8 cellular contexts compared by ENCODE assay signal in the genomic region with DNA sequence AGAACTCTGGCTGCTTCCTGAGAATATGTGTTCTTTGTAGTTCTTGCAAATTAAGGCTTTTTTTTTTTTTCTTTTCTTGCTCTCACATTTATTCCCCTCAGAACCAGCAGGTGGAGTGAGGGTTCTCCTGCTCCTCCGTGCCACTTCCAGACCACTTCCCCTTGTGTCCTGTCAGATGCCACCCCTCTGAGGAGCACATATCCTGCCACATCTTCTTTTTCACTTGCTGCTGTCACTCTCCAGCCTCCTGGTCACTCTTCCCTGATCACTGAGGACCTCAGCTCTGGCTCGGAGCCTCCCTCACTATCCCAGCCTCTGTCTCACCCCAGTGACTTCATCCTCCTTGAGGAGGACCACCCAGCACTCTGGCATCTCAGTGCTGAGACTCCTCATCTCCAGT.
DNase-seq lines count a peak whose midpoint lies in the region; ATAC-seq and TF ChIP-seq lines count a peak whose summit lies in the region.

No MANE protein-coding gene starts in this region.

- H3K27ac Mint-ChIP-seq in MCF 10A (ENCODE audit: low read depth, unreplicated experiment) (no peak overlapping the region), endothelial cell (ENCODE audit: unreplicated experiment) (no peak overlapping the region)

- H3K9me3 Mint-ChIP-seq in MCF 10A (ENCODE audit: unreplicated experiment) (no peaks in the 10 kb centered on the region), endothelial cell (ENCODE audit: unreplicated experiment) (no peaks in the 10 kb centered on the region)

- WGBS in transverse colon (ENCODE audit: low coverage in 1 of 2), 2 donors, result 0 to 37% methylated on average over 1 to 2 of the region's 2 CpGs

- H3K27ac ChIP-seq in breast epithelium (no peak overlapping the region), transverse colon (no peak overlapping the region)

- H3K27me3 ChIP-seq in breast epithelium, result no peaks in the 10 kb centered on the region
- H3K27me3 ChIP-seq in transverse colon, result no peaks in the 10 kb centered on the region

- CTCF ChIA-PET in MCF 10A (lab: Yijun Ruan, JAX), result interaction anchor here (0.5 to 2.0 kb wide), 12 partner anchors 8 to 608 kb away, joined by 3 to 8 read pairs (median 3); no protein-coding TSS in a partner anchor

- TF ChIP-seq POLR2A in breast epithelium (IDR thresholded peaks at IDR 0.05), result no peak
- TF ChIP-seq POLR2A in transverse colon (IDR thresholded peaks at IDR 0.05), result no peak

- BruUV-seq in MCF 10A (replicated peaks; lab: Mats Ljungman, UMichigan), result no TSS peak

- TF ChIP-seq CTCF in MCF 10A (IDR thresholded peaks at IDR 0.05; ENCODE audit: unreplicated experiment) (peak; percentile 28), breast epithelium (IDR thresholded peaks at IDR 0.05) (no peak), endothelial cell (IDR thresholded peaks at IDR 0.05; ENCODE audit: unreplicated experiment) (peak; percentile 67), transverse colon (IDR thresholded peaks at IDR 0.05) (peak in 4 of 5 experiments; percentile 20 to 30 (median 26))

- no peaks in the 10 kb centered on the region for H3K4me1 ChIP-seq in breast epithelium
- H3K4me1 ChIP-seq in transverse colon, result no peaks in the 10 kb centered on the region

- ATAC-seq in GM21390 (IDR thresholded peaks at IDR 0.05; ENCODE audit: unreplicated experiment), result no peak

- H3K4me3 Mint-ChIP-seq in MCF 10A (ENCODE audit: unreplicated experiment) (no peak overlapping the region), endothelial cell (ENCODE audit: unreplicated experiment) (no peak overlapping the region)

- H3K36me3 Mint-ChIP-seq in MCF 10A (ENCODE audit: insufficient read depth, unreplicated experiment), result no peaks in the 10 kb centered on the region
- H3K36me3 Mint-ChIP-seq in endothelial cell (ENCODE audit: low read depth, unreplicated experiment), result no peaks in the 10 kb centered on the region

- no peaks in the 10 kb centered on the region for H3K9me3 ChIP-seq in breast epithelium
- H3K9me3 ChIP-seq in transverse colon, result no peaks in the 10 kb centered on the region

- in situ Hi-C loops in transverse colon (cut with MboI; ENCODE audit: low pct_ligation_motif_present in 1 of 4, low pct_unique_long_range_greater_than_20kb in 1 of 4, low sequenced_read_pairs in 3 of 4), result loop anchor here in 1 of 4 donors (25.0 kb wide), 1 partner anchor 313 kb away; no protein-coding TSS in a partner anchor

- H3K4me3 ChIP-seq in breast epithelium, result no peak overlapping the region
- no peak overlapping the region for H3K4me3 ChIP-seq in transverse colon

- H3K27me3 Mint-ChIP-seq in MCF 10A (ENCODE audit: insufficient read depth, unreplicated experiment), result no peaks in the 10 kb centered on the region
- peaks cover 3% of the 10 kb centered on the region for H3K27me3 Mint-ChIP-seq in endothelial cell (ENCODE audit: unreplicated experiment)

- intact Hi-C loops in MCF 10A (cut with micrococcal nuclease), result no loop called here
- intact Hi-C loops in breast epithelium (cut with DNase I; ENCODE audit: low total_unique reads), result no loop called here
- intact Hi-C loops in transverse colon (cut with DNase I; ENCODE audit: low total_unique reads), result loop anchor here (2.0 kb wide), 1 partner anchor 44 kb away; no protein-coding TSS in a partner anchor

- DNase-seq in MCF 10A (ENCODE audit: unreplicated experiment) (peak; percentile 52), breast epithelium (ENCODE audit: low spot score in 2 of 2) (no peak), NCI-H82 (lab: John Stamatoyannopoulos, UW) (peak; percentile 59), endothelial cell (ENCODE audit: low spot score) (peak; percentile 25), transverse colon (no peak), NCI-H128 (lab: John Stamatoyannopoulos, UW; ENCODE audit: unreplicated experiment) (no peak), cerebellum (ENCODE audit: low spot score) (no peak)

- H3K36me3 ChIP-seq in breast epithelium (no peaks in the 10 kb centered on the region), transverse colon (no peaks in the 10 kb centered on the region)

- no peak for TF ChIP-seq EP300 in transverse colon (IDR thresholded peaks at IDR 0.05; ENCODE audit: low read depth)

- POLR2A ChIA-PET in MCF 10A (lab: Yijun Ruan, JAX), result no interaction called here

- H3K4me1 Mint-ChIP-seq in MCF 10A (ENCODE audit: insufficient read depth, unreplicated experiment) (peaks cover 17% of the 10 kb centered on the region), endothelial cell (ENCODE audit: unreplicated experiment) (peaks cover 9% of the 10 kb centered on the region)

Comparison
In these comparisons a context has a peak if more than half of its experiments do, and no peak if none do; other contexts are left out.
1. DNase-seq: peak in MCF 10A (single experiment), NCI-H82 (single experiment) and endothelial cell (single experiment); none in breast epithelium (0 of 2), transverse colon (single experiment), NCI-H128 (single experiment) and cerebellum (single experiment).
2. CTCF ChIP-seq: peak in MCF 10A (single experiment), endothelial cell (single experiment) and transverse colon (4 of 5); none in breast epithelium (0 of 3).